Comparison of ENCODE assay signal across 13 cellular contexts in the genomic region with DNA sequence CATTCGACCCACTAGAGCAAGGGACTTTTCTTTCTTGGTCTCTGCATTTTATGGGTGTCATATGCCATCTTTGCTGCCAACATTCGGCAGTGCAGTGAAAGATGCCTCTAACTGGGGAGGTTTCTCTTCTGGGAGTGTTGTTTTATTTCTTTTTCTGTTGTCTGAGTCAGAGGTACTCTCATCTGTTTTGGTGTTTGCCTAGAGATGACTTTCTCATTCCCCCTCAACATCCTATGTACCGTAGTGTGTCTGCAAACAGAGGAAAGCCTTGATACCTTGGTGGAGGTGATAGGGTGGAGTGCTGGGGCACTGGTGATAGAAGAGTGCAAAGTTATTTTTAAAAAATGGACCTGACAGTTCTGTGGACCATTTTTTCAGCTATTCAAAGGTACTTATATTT.
"Had no signal": no experiment of that assay in that cellular context is flagged by ENCODE, and none has a peak within 500 bp of the region (broad histone marks: within the 10 kb centered on the region; RNA-seq: fewer than 3 reads in every experiment).

No MANE protein-coding gene starts in this region.

- H3K27me3 Mint-ChIP-seq: activated CD4-positive, alpha-beta T cell treated with anti-CD3 and anti-CD28 coated beads, Interleukin-2, amount 10 ng/mL, durations not matched to agents 7 days and 5 days; progenitor cell of endocrine pancreas; T-cell; type B pancreatic cell had no signal

- H3K4me3 Mint-ChIP-seq: activated CD4-positive, alpha-beta T cell treated with anti-CD3 and anti-CD28 coated beads, Interleukin-2, amount 10 ng/mL, durations not matched to agents 7 days and 5 days; T-cell; type B pancreatic cell had no signal

- DNase-seq: activated CD4-positive, alpha-beta T cell treated with anti-CD3 and anti-CD28 coated beads, Interleukin-2, amount 10 ng/mL, durations not matched to agents 7 days and 5 days; activated CD4-positive, CD25-positive, alpha-beta regulatory T cell; activated naive CD4-positive, alpha-beta T cell treated with anti-CD3 and anti-CD28 coated beads, Interleukin-2, amount 50 U/mL, for 16 hours; effector CD4-positive, alpha-beta T cell; hippocampal formation; stimulated activated CD4-positive, alpha-beta T cell treated with anti-CD3 and anti-CD28 coated beads, Interleukin-12 subunit alpha, Interleukin-12 subunit beta, amount 100 ng/mL, for 4 hours; stimulated activated CD4-positive, alpha-beta T cell treated with anti-CD3 and anti-CD28 coated beads, Interleukin-2, amount 100 ng/mL, for 24 hours; T-cell; testis had no signal

- ATAC-seq: left lobe of liver, SK-N-SH treated with all-trans-retinoic acid at 6 μM for 48 hours, T-cell had no signal

- H3K27ac Mint-ChIP-seq: activated CD4-positive, alpha-beta T cell treated with anti-CD3 and anti-CD28 coated beads, Interleukin-2, amount 10 ng/mL, durations not matched to agents 7 days and 5 days; progenitor cell of endocrine pancreas; type B pancreatic cell had no signal

- H3K9me3 Mint-ChIP-seq: T-cell had no signal
